In genomic region chr2:129611456-129611855, GRCh38 we compare ENCODE assay signal across 14 cellular contexts.
A peak's percentile ranks its signal among the peaks of the same experiment; 100 is the strongest.
DNase-seq lines count a peak whose midpoint lies in the region; ATAC-seq and TF ChIP-seq lines count a peak whose summit lies in the region.
"Had no signal": no experiment of that assay in that cellular context is flagged by ENCODE, and none has a peak within 500 bp of the region (broad histone marks: within the 10 kb centered on the region; RNA-seq: fewer than 3 reads in every experiment).

No MANE protein-coding gene starts in this region.

- H3K27me3 ChIP-seq in GM23338 (ENCODE audit: insufficient read depth): no peaks in the 10 kb centered on the region
- peaks cover 74% of the 10 kb centered on the region for H3K27me3 ChIP-seq in endodermal cell (ENCODE audit: control insufficient read depth, insufficient read depth, low read length, poor library complexity, severe bottlenecking)

- WGBS in endodermal cell (ENCODE audit: insufficient coverage in 1 of 2, insufficient read length in 1 of 2), 2 experiments: 77 to 94% methylated on average over 2 to 5 of the region's 5 CpGs

- H3K27ac ChIP-seq in GM23338 (ENCODE audit: low read depth): no peak overlapping the region
- H3K27ac ChIP-seq in endodermal cell (ENCODE audit: low read depth, low read length): peak overlapping the region; percentile 59
- H3K27ac ChIP-seq: A549 had no signal

- no peaks in the 10 kb centered on the region for H3K79me2 ChIP-seq in GM23338 (replicated peaks; ENCODE audit: insufficient read depth)

- H2AFZ ChIP-seq in GM23338: no peak overlapping the region

- H3F3A ChIP-seq in GM23338 (replicated peaks; ENCODE audit: low read depth): no peaks in the 10 kb centered on the region

- H3K9me3 Mint-ChIP-seq in GM23338: peaks cover 12% of the 10 kb centered on the region
- peaks cover 25% of the 10 kb centered on the region for H3K9me3 Mint-ChIP-seq in endodermal cell

- H3K36me3 ChIP-seq in GM23338 (ENCODE audit: insufficient read depth): no peaks in the 10 kb centered on the region
- no peaks in the 10 kb centered on the region for H3K36me3 ChIP-seq in endodermal cell (ENCODE audit: control insufficient read depth, insufficient read depth, low read length)
- H3K36me3 ChIP-seq: HAP-1 had no signal

- 0 out of 3 replicates have a peak, but pooled peaks cover 4% of the 10 kb centered on the region for H3K36me3 Mint-ChIP-seq in GM23338 (ENCODE audit: low read depth)
- no peaks in the 10 kb centered on the region for H3K36me3 Mint-ChIP-seq in endodermal cell (ENCODE audit: low read depth)
- H3K36me3 Mint-ChIP-seq: CD14-positive monocyte; CD8-positive, alpha-beta memory T cell had no signal

- H3K4me3 ChIP-seq in GM23338: no peak overlapping the region
- no peak overlapping the region for H3K4me3 ChIP-seq in endodermal cell (ENCODE audit: low read length)
- H3K4me3 ChIP-seq: A549, GM12878, HAP-1, K562 had no signal

- H3K27ac Mint-ChIP-seq in GM23338: no peak overlapping the region
- H3K27ac Mint-ChIP-seq in endodermal cell: no peak overlapping the region
- H3K27ac Mint-ChIP-seq: CD14-positive monocyte had no signal

- no peak overlapping the region for H3K4me3 Mint-ChIP-seq in GM23338
- no peak overlapping the region for H3K4me3 Mint-ChIP-seq in endodermal cell
- H3K4me3 Mint-ChIP-seq: CD14-positive monocyte; CD8-positive, alpha-beta memory T cell had no signal

- H3K9me3 ChIP-seq in endodermal cell (ENCODE audit: control insufficient read depth, low read length): peaks cover 8% of the 10 kb centered on the region
- H3K9me3 ChIP-seq: A549, Caco-2, HAP-1 had no signal

- no peak overlapping the region for H3K4me2 ChIP-seq in GM23338
- H3K4me2 ChIP-seq: A549 had no signal

- ATAC-seq in GM23338: peak; percentile 40; the same call in 2 of the 3 replicates
- ATAC-seq in GM19035 (IDR thresholded peaks at IDR 0.05; ENCODE audit: unreplicated experiment): no peak
- no peak for ATAC-seq in HG03095 (IDR thresholded peaks at IDR 0.05; ENCODE audit: unreplicated experiment)
- ATAC-seq: A549, GM12878, K562 had no signal

- TF ChIP-seq CTCF in GM23338 (conservative IDR thresholded peaks at IDR 0.05; ENCODE audit: low read depth in 2 of 2): no peak
- TF ChIP-seq CTCF in endodermal cell (conservative IDR thresholded peaks at IDR 0.05): no peak

- no peaks in the 10 kb centered on the region for H3K27me3 Mint-ChIP-seq in GM23338 (ENCODE audit: insufficient read depth, low read depth, poor library complexity)
- H3K27me3 Mint-ChIP-seq in endodermal cell (ENCODE audit: insufficient read depth): peaks cover 82% of the 10 kb centered on the region

- no peak overlapping the region for H3K9ac ChIP-seq in endodermal cell (ENCODE audit: extremely low read depth, low read length, poor library complexity, severe bottlenecking)

- H3K4me1 Mint-ChIP-seq in GM23338 (peaks cover 31% of the 10 kb centered on the region), endodermal cell (peaks cover 26% of the 10 kb centered on the region)
- H3K4me1 Mint-ChIP-seq: CD14-positive monocyte; CD8-positive, alpha-beta memory T cell had no signal

- peaks cover 5% of the 10 kb centered on the region for H3K4me1 ChIP-seq in GM23338 (ENCODE audit: insufficient read depth)
- H3K4me1 ChIP-seq in endodermal cell (ENCODE audit: control insufficient read depth, insufficient read depth, low read length): no peaks in the 10 kb centered on the region
- H3K4me1 ChIP-seq: A549, Caco-2, HAP-1 had no signal

- H4K20me1 ChIP-seq in GM23338 (replicated peaks; ENCODE audit: insufficient read depth): no peaks in the 10 kb centered on the region

- DNase-seq in GM23338 (ENCODE audit: low spot score): no peak
- peak; percentile 78 for DNase-seq in NCI-H2171 (lab: John Stamatoyannopoulos, UW)
- peak; percentile 61 for DNase-seq in endodermal cell
- peak; percentile 13 for DNase-seq in retina
- DNase-seq: Caco-2; CD8-positive, alpha-beta memory T cell; GOT3 had no signal

- H3K9me2 ChIP-seq in GM23338 (ENCODE audit: insufficient read depth): 0 out of 2 replicates have a peak, but pooled peaks cover 5% of the 10 kb centered on the region

TF ChIP-seq in GM23338, 12 proteins besides CTCF, POLR2A, EP300 and RAD21 (continues in another document):
- TF ChIP-seq POLR2AphosphoS5 (IDR thresholded peaks at IDR 0.05; ENCODE audit: low read depth) (no peak), ZNF462 (CRISPR knock-in tag; IDR thresholded peaks at IDR 0.05) (no peak), EZH2 (IDR thresholded peaks at IDR 0.05; ENCODE audit: low read depth, unreplicated experiment) (no peak), NANOG (IDR thresholded peaks at IDR 0.05; ENCODE audit: borderline replicate concordance) (no peak), REST (IDR thresholded peaks at IDR 0.05; ENCODE audit: unreplicated experiment) (no peak)
